20 cellular contexts compared by ENCODE assay signal in genomic region chr2:200640906-200641305, GRCh38. TPM values are rescaled to one million over a fixed set of nuclear protein-coding genes. Genes with fewer than 3 reads are reported as not detected.
"Had no signal": no experiment of that assay in that cellular context is flagged by ENCODE, and none has a peak within 500 bp of the region (broad histone marks: within the 10 kb centered on the region; RNA-seq: fewer than 3 reads in every experiment).

No MANE protein-coding gene starts in this region.

- DNase-seq: NCI-H1092 treated with DMSO at 0.1 percent for 48 hours, NCI-H1436, NCI-H187, NCI-H2029, NCI-H2081 treated with DMSO at 0.1 percent for 48 hours, NCI-H2171, NCI-H226, NCI-H446, NCI-H510A, NCI-H524 treated with DMSO at 0.1 percent for 48 hours, NCI-H69, NCI-H774, Right ventricle myocardium superior, RPMI8226, SIG-M5 had no signal

- H3K36me3 ChIP-seq: SJSA1 had no signal

- H3K9me3 ChIP-seq: SJSA1 had no signal

- H3K27me3 ChIP-seq: SJSA1 had no signal

- H3K4me1 ChIP-seq: SJSA1 had no signal

- H3K27ac ChIP-seq: SJSA1 had no signal

- ATAC-seq: HepG2, K562 had no signal

- H3K4me3 ChIP-seq: K562, SJSA1, SK-N-MC had no signal

RNA-seq across cellular contexts. Expression of gene AOX1, which starts 55.1 kb away (rescaled TPM):
- polyA plus RNA-seq: IgD-negative memory B cell had no signal
